Comparison of ENCODE assay signal across 14 cellular contexts in the genomic region with DNA sequence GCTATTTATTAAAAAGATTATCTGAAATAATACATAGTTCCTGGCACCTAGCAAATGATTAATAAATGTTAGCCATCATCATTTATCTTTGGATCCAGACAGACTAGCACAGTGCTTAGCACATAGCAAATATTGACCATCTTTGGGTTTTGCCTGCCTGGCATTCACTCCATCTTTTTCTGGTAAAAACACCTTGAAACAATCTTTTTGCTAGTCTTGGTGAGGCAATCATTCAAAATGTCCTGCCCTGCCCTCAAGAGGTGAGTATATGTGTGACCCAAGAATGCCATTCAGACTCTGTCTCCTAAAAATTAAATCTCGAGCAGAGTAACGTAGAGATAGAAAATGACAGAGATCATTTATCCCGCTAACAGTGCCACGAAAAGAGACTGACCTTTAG.
"Had no signal": no experiment of that assay in that cellular context is flagged by ENCODE, and none has a peak within 500 bp of the region (broad histone marks: within the 10 kb centered on the region; RNA-seq: fewer than 3 reads in every experiment).

No MANE protein-coding gene starts in this region.

- H3K36me3 ChIP-seq: adrenal gland, neutrophil had no signal

- H3K4me1 ChIP-seq: adrenal gland, parathyroid adenoma had no signal

- H3K4me3 ChIP-seq: adrenal gland, lung, tibial nerve had no signal

- ATAC-seq: activated naive CD4-positive, alpha-beta T cell treated with anti-CD3 and anti-CD28 coated beads, Interleukin-2, amount 50 U/mL, for 72 hours; esophagus mucosa; natural killer cell had no signal

- DNase-seq: activated CD4-positive, alpha-beta T cell treated with anti-CD3 and anti-CD28 coated beads, Interleukin-2, amount 50 U/mL, for 48 hours; activated gamma-delta T cell treated with Interleukin-2 at 50 U/mL for 16 hours; activated T-cell treated with anti-CD3 and anti-CD28 coated beads for 4 hours; adrenal gland; natural killer cell; stimulated activated CD4-positive, alpha-beta T cell treated with anti-CD3 and anti-CD28 coated beads, Interleukin-2, amount 100 ng/mL, for 24 hours; stimulated activated naive CD4-positive, alpha-beta T cell treated with Interleukin-2 at 50 U/mL for 16 hours; substantia nigra had no signal

- H3K27ac ChIP-seq: neutrophil, parathyroid adenoma had no signal

- H3K27me3 ChIP-seq: adrenal gland, neutrophil, tibial nerve had no signal
